ENCODE assay signal across 1 cellular context in the genomic region with DNA sequence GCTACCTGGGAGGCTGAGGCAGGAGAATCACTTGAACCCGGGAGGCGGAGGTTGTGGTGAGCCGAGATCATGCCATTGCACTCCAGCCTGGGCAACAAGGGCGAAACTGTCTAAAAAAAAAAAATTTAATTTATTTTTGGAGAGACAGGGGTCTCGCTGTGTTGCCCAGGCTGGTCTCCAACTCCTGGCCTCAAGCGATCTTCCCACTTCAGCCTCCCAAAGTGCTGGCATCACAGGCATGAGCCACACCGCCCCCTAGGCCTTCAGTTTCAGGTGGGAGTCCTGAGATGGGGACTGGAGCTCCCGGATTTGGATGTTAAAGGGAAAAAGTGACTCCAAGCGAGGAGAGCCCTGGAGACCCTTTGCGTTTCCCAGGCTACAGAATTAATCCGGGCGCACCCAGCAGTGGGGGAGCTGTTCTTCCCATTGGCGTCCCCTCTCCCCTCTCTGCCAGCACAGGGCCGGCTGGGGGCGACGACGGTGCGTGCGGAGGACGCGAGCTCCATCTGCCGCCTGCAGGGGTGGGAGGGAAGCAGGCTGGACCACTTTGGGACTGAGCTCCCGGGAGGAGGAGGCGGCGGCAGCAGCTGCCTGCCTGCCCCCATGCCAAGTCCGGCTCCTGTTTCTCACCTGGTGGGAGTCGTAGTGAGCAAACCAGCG.
TF ChIP-seq lines count a peak whose summit lies in the region.

No MANE protein-coding gene starts in this region.

TF ChIP-seq in GM23338, 12 proteins besides CTCF, POLR2A, EP300 and RAD21 (continued from another document):
- 0 out of 2 replicates have a peak, but pooled peaks have one; percentile 7 for TF ChIP-seq CREB1 (CRISPR knock-in tag; IDR thresholded peaks at IDR 0.05; ENCODE audit: low read depth)
